Comparison of ENCODE assay signal across 8 cellular contexts in the genomic region with DNA sequence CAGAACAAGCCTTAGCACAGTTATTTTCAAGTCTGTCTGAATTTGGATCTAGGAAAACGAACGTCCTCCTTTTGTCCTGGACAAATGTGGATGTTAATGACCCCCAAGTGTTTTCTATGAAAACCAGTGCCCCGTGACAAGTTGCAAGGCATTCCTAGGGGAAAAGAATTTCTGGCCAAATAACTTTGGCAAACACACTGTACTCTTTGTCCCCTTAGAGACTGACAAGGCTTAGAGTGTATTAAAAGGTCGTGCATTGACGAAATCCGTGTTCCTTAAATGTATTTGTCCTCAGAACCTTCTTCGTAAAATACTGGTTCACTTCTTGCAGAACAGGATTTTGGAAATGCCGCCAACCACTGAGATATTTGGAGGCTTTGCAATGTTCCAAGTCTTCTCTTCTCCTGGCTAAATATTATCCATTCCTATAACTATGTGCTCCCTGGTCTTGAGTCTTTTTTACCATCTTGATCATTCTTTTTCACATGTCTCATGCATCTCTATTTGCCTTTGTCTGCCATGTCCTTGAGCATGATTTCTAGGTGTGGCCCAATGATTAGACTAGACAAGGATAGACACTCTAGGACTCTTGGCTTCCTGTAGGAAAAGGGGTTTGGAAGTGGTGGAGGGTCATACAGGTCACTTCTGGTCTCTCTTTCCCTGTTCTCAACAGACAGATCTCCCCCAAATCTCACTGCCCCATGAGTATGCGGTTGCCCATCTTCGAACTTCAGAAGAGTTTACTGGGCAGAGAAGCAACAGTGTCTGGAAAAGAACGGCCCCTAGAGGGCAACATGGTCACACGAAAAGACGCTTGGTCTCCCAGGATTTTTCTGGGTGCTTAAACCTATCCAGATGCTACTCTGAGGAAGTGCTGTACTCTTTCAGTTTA.
DNase-seq lines count a peak whose midpoint lies in the region; ATAC-seq and TF ChIP-seq lines count a peak whose summit lies in the region.

No MANE protein-coding gene starts in this region.

- peak; percentile 56 to 66 for DNase-seq in AML-193 (lab: John Stamatoyannopoulos, UW)
- peak; percentile 1 for DNase-seq in NCI-H2227 treated with DMSO at 0.1 percent for 48 hours (lab: John Stamatoyannopoulos, UW)
- DNase-seq in activated CD4-positive, alpha-beta memory T cell treated with anti-CD3 and anti-CD28 coated beads, Interleukin-2, amount 10 ng/mL, durations not matched to agents 7 days and 5 days = peak; percentile 34
- peak; percentile 70 for DNase-seq in pons (ENCODE audit: low spot score)
- no peak for DNase-seq in NK-92 treated with Interleukin-12 subunit alpha and Interleukin-12 subunit beta, amount 100 ng/mL, for 24 hours (lab: John Stamatoyannopoulos, UW)

- H3K9me3 Mint-ChIP-seq in activated CD4-positive, alpha-beta memory T cell treated with anti-CD3 and anti-CD28 coated beads, Interleukin-2, amount 10 ng/mL, durations not matched to agents 7 days and 5 days = no peaks in the 10 kb centered on the region

- no peak overlapping the region for H3K4me3 ChIP-seq in gastroesophageal sphincter

- WGBS in gastroesophageal sphincter (ENCODE audit: low coverage in 1 of 2), 2 donors = 26 to 30% methylated on average over 11 of the region's 13 CpGs

- H3K4me3 Mint-ChIP-seq in activated CD4-positive, alpha-beta memory T cell treated with anti-CD3 and anti-CD28 coated beads, Interleukin-2, amount 10 ng/mL, durations not matched to agents 7 days and 5 days = no peak overlapping the region

- H3K4me1 Mint-ChIP-seq in activated CD4-positive, alpha-beta memory T cell treated with anti-CD3 and anti-CD28 coated beads, Interleukin-2, amount 10 ng/mL, durations not matched to agents 7 days and 5 days = no peaks in the 10 kb centered on the region

- peak overlapping the region in 1 of 4 donors; percentile 31 for H3K27ac ChIP-seq in gastroesophageal sphincter

- H3K27me3 ChIP-seq in gastroesophageal sphincter = no peaks in the 10 kb centered on the region

- no peak for TF ChIP-seq EP300 in gastroesophageal sphincter (IDR thresholded peaks at IDR 0.05)

- CTCF ChIA-PET in activated CD4-positive, alpha-beta memory T cell treated with anti-CD3 and anti-CD28 coated beads, Interleukin-2, amount 10 ng/mL, durations not matched to agents 7 days and 5 days (lab: Charles Lee) = no interaction called here

- no peak for TF ChIP-seq POLR2A in gastroesophageal sphincter (IDR thresholded peaks at IDR 0.05)

- H3K27me3 Mint-ChIP-seq in activated CD4-positive, alpha-beta memory T cell treated with anti-CD3 and anti-CD28 coated beads, Interleukin-2, amount 10 ng/mL, durations not matched to agents 7 days and 5 days = peaks cover 1% of the 10 kb centered on the region

- ATAC-seq in GM18520 (IDR thresholded peaks at IDR 0.05; ENCODE audit: unreplicated experiment) (peak; percentile 70), HG02943 (IDR thresholded peaks at IDR 0.05; ENCODE audit: low read depth, unreplicated experiment) (peak; percentile 73), gastroesophageal sphincter (peak; percentile 63)

- H3K27ac Mint-ChIP-seq in activated CD4-positive, alpha-beta memory T cell treated with anti-CD3 and anti-CD28 coated beads, Interleukin-2, amount 10 ng/mL, durations not matched to agents 7 days and 5 days = no peak overlapping the region

- peak; percentile 14 to 57 (median 42) for TF ChIP-seq CTCF in gastroesophageal sphincter (IDR thresholded peaks at IDR 0.05)

- H3K36me3 ChIP-seq in gastroesophageal sphincter = no peaks in the 10 kb centered on the region

- POLR2A ChIA-PET in activated CD4-positive, alpha-beta memory T cell treated with anti-CD3 and anti-CD28 coated beads, Interleukin-2, amount 10 ng/mL, durations not matched to agents 7 days and 5 days (lab: Charles Lee) = no interaction called here

- no peaks in the 10 kb centered on the region for H3K9me3 ChIP-seq in gastroesophageal sphincter

- peaks cover 0 to 11% (median 0%) of the 10 kb centered on the region in 3 donors for H3K4me1 ChIP-seq in gastroesophageal sphincter

- H3K36me3 Mint-ChIP-seq in activated CD4-positive, alpha-beta memory T cell treated with anti-CD3 and anti-CD28 coated beads, Interleukin-2, amount 10 ng/mL, durations not matched to agents 7 days and 5 days (ENCODE audit: low read depth) = no peaks in the 10 kb centered on the region
